ENCODE assay signal across 9 cellular contexts in the genomic region with DNA sequence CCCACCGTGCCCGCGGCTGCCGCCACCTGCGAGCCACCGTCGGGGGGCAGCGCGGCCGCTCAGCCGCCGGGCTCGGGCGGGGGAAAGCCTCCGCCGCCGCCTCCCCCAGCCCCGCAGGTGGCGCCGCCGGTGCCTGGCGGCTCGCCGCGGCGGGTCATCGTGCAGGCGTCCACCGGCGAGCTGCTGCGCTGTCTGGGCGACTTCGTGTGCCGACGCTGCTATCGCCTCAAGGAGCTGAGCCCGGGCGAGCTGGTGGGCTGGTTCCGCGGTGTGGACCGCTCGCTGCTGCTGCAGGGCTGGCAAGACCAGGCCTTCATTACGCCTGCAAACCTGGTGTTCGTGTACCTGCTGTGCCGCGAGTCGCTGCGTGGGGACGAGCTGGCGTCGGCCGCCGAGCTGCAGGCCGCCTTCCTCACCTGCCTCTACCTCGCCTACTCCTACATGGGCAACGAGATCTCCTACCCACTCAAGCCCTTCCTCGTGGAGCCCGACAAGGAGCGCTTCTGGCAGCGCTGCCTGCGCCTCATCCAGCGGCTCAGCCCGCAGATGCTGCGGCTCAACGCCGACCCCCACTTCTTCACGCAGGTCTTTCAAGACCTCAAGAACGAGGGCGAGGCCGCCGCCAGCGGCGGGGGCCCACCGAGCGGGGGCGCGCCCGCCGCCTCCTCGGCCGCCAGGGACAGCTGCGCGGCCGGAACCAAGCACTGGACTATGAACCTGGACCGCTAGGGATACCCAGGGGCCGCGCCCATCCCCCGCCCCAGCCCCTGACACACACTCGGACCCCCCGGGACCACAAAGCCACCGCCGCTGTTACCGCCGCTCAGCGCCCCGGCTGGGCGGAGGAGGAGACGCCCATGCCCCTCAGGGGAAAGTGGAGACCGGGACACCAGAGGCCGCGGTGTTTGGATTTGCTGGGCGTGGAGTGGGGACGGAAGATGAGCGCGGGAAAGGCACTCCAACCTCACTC. TPM values are rescaled to one million over a fixed set of nuclear protein-coding genes. Genes with fewer than 3 reads are reported as not detected.
DNase-seq lines count a peak whose midpoint lies in the region; ATAC-seq, FAIRE-seq and TF ChIP-seq lines count a peak whose summit lies in the region.
"Had no signal": no experiment of that assay in that cellular context is flagged by ENCODE, and none has a peak within 500 bp of the region (broad histone marks: within the 10 kb centered on the region; RNA-seq: fewer than 3 reads in every experiment).

No MANE protein-coding gene starts in this region.

- BruUV-seq in GM12878 (replicated peaks; lab: Mats Ljungman, UMichigan): no TSS peak

- H3K9ac ChIP-seq in GM12878 (ENCODE audit: control insufficient read depth, insufficient read depth, low read length): no peak overlapping the region

- H2AFZ ChIP-seq in GM12878 (ENCODE audit: control insufficient read depth, low read depth, low read length): 0 out of 2 replicates have a peak overlapping the region, but pooled peaks have one; percentile 51

- peak overlapping the region; percentile 86; the same call in 1 of the 2 replicates for H3K4me2 ChIP-seq in GM12878 (ENCODE audit: control insufficient read depth, insufficient read depth)

- POLR2A ChIA-PET in GM12878 (lab: Charles Lee): no interaction called here

- RAD21 ChIA-PET in GM12878 (lab: Charles Lee; ENCODE audit: unreplicated experiment): no interaction called here

- TF ChIP-seq EP300 in GM12878 (IDR thresholded peaks at IDR 0.05; ENCODE audit: borderline replicate concordance in 1 of 2, control insufficient read depth in 1 of 2, low read depth in 2 of 2, low read length in 2 of 2): no peak

- H3K4me3 Mint-ChIP-seq in neural crest cell: peak overlapping the region; percentile 71

- SMC1A ChIA-PET in GM12878 (lab: Charles Lee; ENCODE audit: uncharacterized antibody, unreplicated experiment): no interaction called here

- in situ Hi-C loops in GM12878 (cut with MboI): no loop called here

- peaks cover 83% of the 10 kb centered on the region for H3K27me3 Mint-ChIP-seq in neural crest cell (ENCODE audit: low read depth)

- no peak for TF ChIP-seq RAD21 in GM12878 (IDR thresholded peaks at IDR 0.05; ENCODE audit: insufficient read depth, low read depth, low read length)

- no peaks in the 10 kb centered on the region for H3K79me2 ChIP-seq in GM12878 (ENCODE audit: control insufficient read depth, insufficient read depth, low read length)

- H3K9me3 Mint-ChIP-seq in neural crest cell: no peaks in the 10 kb centered on the region

- TF ChIP-seq CTCF in GM12878 (IDR thresholded peaks at IDR 0.05 in 2 of 3, conservative IDR thresholded peaks at IDR 0.05 in 1 of 3; ENCODE audit: control insufficient read depth in 2 of 3, extremely low read depth in 1 of 3, insufficient read depth in 1 of 3, low read depth in 3 of 3, low read length in 3 of 3): no peak
- no peak for TF ChIP-seq CTCF in neural crest cell (conservative IDR thresholded peaks at IDR 0.05)

- no peak overlapping the region for H3K27ac ChIP-seq in GM12878 (ENCODE audit: control insufficient read depth, insufficient read depth)

- CTCF ChIA-PET in GM12878 (lab: Yijun Ruan, JAX): no interaction called here

- H3K27ac Mint-ChIP-seq in neural crest cell (ENCODE audit: unreplicated experiment): no peak overlapping the region

- H3K27me3 ChIP-seq in GM12878 (replicated peaks in 1 of 2; ENCODE audit: control insufficient read depth in 2 of 2, insufficient read depth in 2 of 2, low read length in 1 of 2): peaks cover 12 to 16% of the 10 kb centered on the region in 2 experiments; a peak in 3 of 4 replicates

- no peaks in the 10 kb centered on the region for H3K9me3 ChIP-seq in GM12878 (replicated peaks; ENCODE audit: control insufficient read depth, insufficient read depth, low read length)

- DNase-seq in DMS79 treated with DMSO at 0.1 percent for 48 hours (lab: John Stamatoyannopoulos, UW): peak; percentile 22
- peak; percentile 21 for DNase-seq in NCI-H1092 (lab: John Stamatoyannopoulos, UW)
- no peak for DNase-seq in GM12878 (ENCODE audit: low read depth, low spot score)
- no peak for DNase-seq in neural crest cell (ENCODE audit: low read depth, low spot score)
- no peak for DNase-seq in DMS153 treated with DMSO at 0.1 percent for 48 hours (lab: John Stamatoyannopoulos, UW; ENCODE audit: unreplicated experiment)
- DNase-seq in activated CD4-positive, alpha-beta T cell treated with anti-CD3 and anti-CD28 coated beads for 48 hours: no peak
- no peak for DNase-seq in NCI-H1436 (lab: John Stamatoyannopoulos, UW)

- 22% methylated on average over 78 of the region's 105 CpGs for WGBS in GM12878 (ENCODE audit: insufficient coverage, insufficient replicate concordance, low lambda C conversion rate, missing lambda C conversion rate)

- no peak for FAIRE-seq in GM12878 (lab: Jason Lieb, UNC)
- FAIRE-seq: frontal cortex had no signal

- no peaks in the 10 kb centered on the region for H4K20me1 ChIP-seq in GM12878 (ENCODE audit: control insufficient read depth, insufficient read depth)

- H3K4me1 Mint-ChIP-seq in neural crest cell: peaks cover 40% of the 10 kb centered on the region

- intact Hi-C loops in GM12878 (cut with micrococcal nuclease; ENCODE audit: unreplicated experiment): no loop called here

- ATAC-seq in GM12878: no peak

- H3K4me1 ChIP-seq in GM12878 (ENCODE audit: control insufficient read depth, insufficient read depth, low read length): no peaks in the 10 kb centered on the region

- H3K36me3 Mint-ChIP-seq in neural crest cell (ENCODE audit: low read depth): no peaks in the 10 kb centered on the region

- peak overlapping the region; percentile 64; the same call in 1 of the 2 replicates for H3K4me3 ChIP-seq in GM12878

- TF ChIP-seq POLR2A in GM12878 (IDR thresholded peaks at IDR 0.05; ENCODE audit: low read depth, low read length): no peak

- no peaks in the 10 kb centered on the region for H3K36me3 ChIP-seq in GM12878 (ENCODE audit: control insufficient read depth in 2 of 2, insufficient read depth in 2 of 2, low read length in 1 of 2)

TF ChIP-seq in GM12878, 131 proteins besides CTCF, POLR2A, EP300 and RAD21 (continues in another document):
- peak; percentile 97 for TF ChIP-seq SUZ12 (IDR thresholded peaks at IDR 0.05; ENCODE audit: unreplicated experiment)

RNA-seq across cellular contexts. Expression of gene CDK5R2, which starts 1.0 kb away (rescaled TPM):
- total RNA-seq in GM12878 (2013; cell fraction: nucleolus; rRNA removed): 0.17 TPM in 1 of 2 replicates, not detected in the other
- total RNA-seq in GM12878 (2014; rRNA removed) (not detected in 2 replicates), GM12878 (2014; rRNA removed; fragmentation: Illumina TruSeq; extraction: Trizol) (not detected in 2 replicates), GM12878 (2021) (not detected in 2 replicates), neural crest cell (1.7 and 1.9 TPM in 2 replicates)
- not detected for polyA plus RNA-seq in GM12878 (2011; ENCODE audit: low read depth)
- polyA plus RNA-seq in GM12878 (2011; rRNA removed) (not detected in 2 replicates), GM12878 (2014; fragmentation: Illumina TruSeq; extraction: Trizol) (not detected in 2 replicates), GM12878 (2014; fragmentation: Nextera tagmentation; extraction: Ambion mirVana) (not detected), GM12878 (2014; rRNA removed) (not detected in 2 replicates), GM12878 (2016; fragmentation: Nextera tagmentation; extraction: Ambion mirVana) (not detected)
- polyA plus RNA-seq in GM12878 (2011; cell fraction: cytosol; rRNA removed): 0.03 TPM in 1 of 2 replicates, not detected in the other
- polyA plus RNA-seq in GM12878 (2011; cell fraction: nucleus; rRNA removed): not detected in 2 replicates
- 0.08 TPM in 1 of 2 replicates, not detected in the other for polyA plus RNA-seq in GM12878 (2012)
- polyA minus RNA-seq in GM12878 (2011; rRNA and poly(A)+ RNA removed): 0.07 TPM in 1 of 2 replicates, not detected in the other
- not detected in 2 replicates for polyA minus RNA-seq in GM12878 (2011; cell fraction: cytosol; rRNA and poly(A)+ RNA removed)
- 0.12 and 0.19 TPM in 2 replicates for polyA minus RNA-seq in GM12878 (2011; cell fraction: nucleus; rRNA and poly(A)+ RNA removed)

RNA-seq across cellular contexts. Expression of gene FEV, which starts 24.5 kb away (rescaled TPM):
- total RNA-seq in GM12878 (2013; cell fraction: nucleolus; rRNA removed): not detected in 2 replicates
- total RNA-seq in GM12878 (2014; rRNA removed) (not detected in 2 replicates), GM12878 (2014; rRNA removed; fragmentation: Illumina TruSeq; extraction: Trizol) (not detected in 2 replicates), GM12878 (2021) (not detected in 2 replicates), neural crest cell (not detected in 2 replicates)
- polyA plus RNA-seq in GM12878 (2011; ENCODE audit: low read depth): not detected
- polyA plus RNA-seq in GM12878 (2011; rRNA removed) (not detected in 2 replicates), GM12878 (2014; fragmentation: Illumina TruSeq; extraction: Trizol) (not detected in 2 replicates), GM12878 (2014; fragmentation: Nextera tagmentation; extraction: Ambion mirVana) (not detected), GM12878 (2014; rRNA removed) (not detected in 2 replicates), GM12878 (2016; fragmentation: Nextera tagmentation; extraction: Ambion mirVana) (not detected)
- not detected in 2 replicates for polyA plus RNA-seq in GM12878 (2011; cell fraction: cytosol; rRNA removed)
- not detected in 2 replicates for polyA plus RNA-seq in GM12878 (2011; cell fraction: nucleus; rRNA removed)
- polyA plus RNA-seq in GM12878 (2012): not detected in 2 replicates
- not detected in 2 replicates for polyA minus RNA-seq in GM12878 (2011; rRNA and poly(A)+ RNA removed)
- not detected in 2 replicates for polyA minus RNA-seq in GM12878 (2011; cell fraction: cytosol; rRNA and poly(A)+ RNA removed)
- polyA minus RNA-seq in GM12878 (2011; cell fraction: nucleus; rRNA and poly(A)+ RNA removed): not detected in 2 replicates
- total RNA-seq: frontal cortex, renal cortical epithelial cell had no signal

RNA-seq across cellular contexts. Expression of gene CRYBA2, which starts 32.7 kb away (rescaled TPM):
- total RNA-seq in GM12878 (2013; cell fraction: nucleolus; rRNA removed): not detected in 2 replicates
- total RNA-seq in GM12878 (2014; rRNA removed): not detected in 2 replicates
- not detected in 2 replicates for total RNA-seq in GM12878 (2014; rRNA removed; fragmentation: Illumina TruSeq; extraction: Trizol)
- total RNA-seq in GM12878 (2021): not detected in 2 replicates
- not detected for polyA plus RNA-seq in GM12878 (2011; ENCODE audit: low read depth)
- polyA plus RNA-seq in GM12878 (2011; rRNA removed): not detected in 2 replicates
- polyA plus RNA-seq in GM12878 (2011; cell fraction: cytosol; rRNA removed): not detected in 2 replicates
- not detected in 2 replicates for polyA plus RNA-seq in GM12878 (2011; cell fraction: nucleus; rRNA removed)
- not detected in 2 replicates for polyA plus RNA-seq in GM12878 (2012)
- not detected in 2 replicates for polyA plus RNA-seq in GM12878 (2014; fragmentation: Illumina TruSeq; extraction: Trizol)
- polyA plus RNA-seq in GM12878 (2014; fragmentation: Nextera tagmentation; extraction: Ambion mirVana): not detected
- not detected in 2 replicates for polyA plus RNA-seq in GM12878 (2014; rRNA removed)
- polyA plus RNA-seq in GM12878 (2016; fragmentation: Nextera tagmentation; extraction: Ambion mirVana): not detected
- not detected in 2 replicates for polyA minus RNA-seq in GM12878 (2011; rRNA and poly(A)+ RNA removed)
- not detected in 2 replicates for polyA minus RNA-seq in GM12878 (2011; cell fraction: cytosol; rRNA and poly(A)+ RNA removed)
- not detected in 2 replicates for polyA minus RNA-seq in GM12878 (2011; cell fraction: nucleus; rRNA and poly(A)+ RNA removed)
- not detected in 2 replicates for total RNA-seq in neural crest cell
- total RNA-seq: frontal cortex, renal cortical epithelial cell had no signal

Comparison
In these comparisons a context has a peak if more than half of its experiments do, and no peak if none do; other contexts are left out.
1. DNase-seq: peak in DMS79 treated with DMSO at 0.1 percent for 48 hours (single experiment) and NCI-H1092 (single experiment); none in GM12878 (single experiment), neural crest cell (single experiment), DMS153 treated with DMSO at 0.1 percent for 48 hours (single experiment), activated CD4-positive, alpha-beta T cell treated with anti-CD3 and anti-CD28 coated beads for 48 hours (single experiment) and NCI-H1436 (single experiment).